In genomic region chr3:42588625-42589024, GRCh38 we compare ENCODE assay signal across 14 cellular contexts. TPM values are rescaled to one million over a fixed set of nuclear protein-coding genes. Genes with fewer than 3 reads are reported as not detected.
A peak's percentile ranks its signal among the peaks of the same experiment; 100 is the strongest.
DNase-seq lines count a peak whose midpoint lies in the region; ATAC-seq and TF ChIP-seq lines count a peak whose summit lies in the region.
"Had no signal": no experiment of that assay in that cellular context is flagged by ENCODE, and none has a peak within 500 bp of the region (broad histone marks: within the 10 kb centered on the region; RNA-seq: fewer than 3 reads in every experiment).

No MANE protein-coding gene starts in this region.

- H3K36me3 Mint-ChIP-seq in activated naive CD4-positive, alpha-beta T cell treated with anti-CD3 and anti-CD28 coated beads, Interleukin-2, amount 10 ng/mL, durations not matched to agents 7 days and 5 days = peaks cover 20% of the 10 kb centered on the region
- H3K36me3 Mint-ChIP-seq in activated naive CD4-positive, alpha-beta T cell treated with anti-CD3 and anti-CD28 coated beads for 36 hours (ENCODE audit: low read depth) = peaks cover 11% of the 10 kb centered on the region
- H3K36me3 Mint-ChIP-seq in dendritic cell treated with granulocyte-macrophage colony-stimulating factor and Interleukin-4, amounts not matched to agents 40 ng/mL and 50 ng/mL, for 4 days (ENCODE audit: low read depth) = peaks cover 19% of the 10 kb centered on the region
- peaks cover 13% of the 10 kb centered on the region for H3K36me3 Mint-ChIP-seq in activated CD4-positive, alpha-beta T cell treated with anti-CD3 and anti-CD28 coated beads for 36 hours (ENCODE audit: low read depth)

- peaks cover 9% of the 10 kb centered on the region for H3K4me1 ChIP-seq in foreskin keratinocyte

- H3K27me3 Mint-ChIP-seq in activated naive CD4-positive, alpha-beta T cell treated with anti-CD3 and anti-CD28 coated beads, Interleukin-2, amount 10 ng/mL, durations not matched to agents 7 days and 5 days = no peaks in the 10 kb centered on the region
- H3K27me3 Mint-ChIP-seq in activated naive CD4-positive, alpha-beta T cell treated with anti-CD3 and anti-CD28 coated beads for 36 hours (ENCODE audit: low read depth) = no peaks in the 10 kb centered on the region
- H3K27me3 Mint-ChIP-seq in dendritic cell treated with granulocyte-macrophage colony-stimulating factor and Interleukin-4, amounts not matched to agents 40 ng/mL and 50 ng/mL, for 4 days = no peaks in the 10 kb centered on the region
- H3K27me3 Mint-ChIP-seq in activated CD4-positive, alpha-beta T cell treated with anti-CD3 and anti-CD28 coated beads for 36 hours = no peaks in the 10 kb centered on the region

- no peak for ATAC-seq in foreskin keratinocyte
- ATAC-seq in activated CD4-positive, alpha-beta T cell treated with anti-CD3 and anti-CD28 coated beads for 36 hours = no peak
- ATAC-seq: CD8-positive, alpha-beta T cell; GM12878 had no signal

- no peak for TF ChIP-seq CTCF in foreskin keratinocyte (conservative IDR thresholded peaks at IDR 0.05)

- peak overlapping the region; percentile 52 for H3K27ac Mint-ChIP-seq in activated naive CD4-positive, alpha-beta T cell treated with anti-CD3 and anti-CD28 coated beads, Interleukin-2, amount 10 ng/mL, durations not matched to agents 7 days and 5 days
- H3K27ac Mint-ChIP-seq in activated naive CD4-positive, alpha-beta T cell treated with anti-CD3 and anti-CD28 coated beads for 36 hours = no peak overlapping the region
- H3K27ac Mint-ChIP-seq in dendritic cell treated with granulocyte-macrophage colony-stimulating factor and Interleukin-4, amounts not matched to agents 40 ng/mL and 50 ng/mL, for 4 days = peak overlapping the region; percentile 13
- H3K27ac Mint-ChIP-seq in activated CD4-positive, alpha-beta T cell treated with anti-CD3 and anti-CD28 coated beads for 36 hours = no peak overlapping the region
- H3K27ac Mint-ChIP-seq: CD8-positive, alpha-beta T cell; H9 had no signal

- intact Hi-C loops in activated naive CD4-positive, alpha-beta T cell treated with anti-CD3 and anti-CD28 coated beads for 36 hours (cut with micrococcal nuclease) = loop anchor here (10.0 kb wide), 1 partner anchor 696 kb away; the partner anchor contains the start of gene SNRK
- intact Hi-C loops in dendritic cell treated with granulocyte-macrophage colony-stimulating factor and Interleukin-4, amounts not matched to agents 40 ng/mL and 50 ng/mL, for 4 days (cut with micrococcal nuclease) = no loop called here
- intact Hi-C loops in activated CD4-positive, alpha-beta T cell treated with anti-CD3 and anti-CD28 coated beads for 36 hours (cut with DNase I, micrococcal nuclease) = no loop called here

- H3K4me3 Mint-ChIP-seq in activated naive CD4-positive, alpha-beta T cell treated with anti-CD3 and anti-CD28 coated beads, Interleukin-2, amount 10 ng/mL, durations not matched to agents 7 days and 5 days = no peak overlapping the region
- H3K4me3 Mint-ChIP-seq in activated naive CD4-positive, alpha-beta T cell treated with anti-CD3 and anti-CD28 coated beads for 36 hours = no peak overlapping the region
- H3K4me3 Mint-ChIP-seq in dendritic cell treated with granulocyte-macrophage colony-stimulating factor and Interleukin-4, amounts not matched to agents 40 ng/mL and 50 ng/mL, for 4 days = no peak overlapping the region
- H3K4me3 Mint-ChIP-seq in activated CD4-positive, alpha-beta T cell treated with anti-CD3 and anti-CD28 coated beads for 36 hours = no peak overlapping the region
- H3K4me3 Mint-ChIP-seq: H9 had no signal

- no peaks in the 10 kb centered on the region for H3K9me3 Mint-ChIP-seq in activated naive CD4-positive, alpha-beta T cell treated with anti-CD3 and anti-CD28 coated beads, Interleukin-2, amount 10 ng/mL, durations not matched to agents 7 days and 5 days
- H3K9me3 Mint-ChIP-seq in activated naive CD4-positive, alpha-beta T cell treated with anti-CD3 and anti-CD28 coated beads for 36 hours = no peaks in the 10 kb centered on the region
- no peaks in the 10 kb centered on the region for H3K9me3 Mint-ChIP-seq in dendritic cell treated with granulocyte-macrophage colony-stimulating factor and Interleukin-4, amounts not matched to agents 40 ng/mL and 50 ng/mL, for 4 days
- H3K9me3 Mint-ChIP-seq in activated CD4-positive, alpha-beta T cell treated with anti-CD3 and anti-CD28 coated beads for 36 hours (ENCODE audit: low read depth) = no peaks in the 10 kb centered on the region
- H3K9me3 Mint-ChIP-seq: CD8-positive, alpha-beta T cell; H9 had no signal

- POLR2A ChIA-PET in activated CD4-positive, alpha-beta T cell treated with anti-CD3 and anti-CD28 coated beads for 36 hours (lab: Charles Lee) = interaction anchor here (0.7 kb wide), 1 partner anchor 8 kb away, joined by 4 read pairs; no protein-coding TSS in a partner anchor

- peaks cover 43% of the 10 kb centered on the region for H3K4me1 Mint-ChIP-seq in activated naive CD4-positive, alpha-beta T cell treated with anti-CD3 and anti-CD28 coated beads, Interleukin-2, amount 10 ng/mL, durations not matched to agents 7 days and 5 days
- H3K4me1 Mint-ChIP-seq in activated naive CD4-positive, alpha-beta T cell treated with anti-CD3 and anti-CD28 coated beads for 36 hours (ENCODE audit: low read depth) = peaks cover 26% of the 10 kb centered on the region
- peaks cover 22% of the 10 kb centered on the region for H3K4me1 Mint-ChIP-seq in dendritic cell treated with granulocyte-macrophage colony-stimulating factor and Interleukin-4, amounts not matched to agents 40 ng/mL and 50 ng/mL, for 4 days (ENCODE audit: low read depth)
- H3K4me1 Mint-ChIP-seq in activated CD4-positive, alpha-beta T cell treated with anti-CD3 and anti-CD28 coated beads for 36 hours = peaks cover 28% of the 10 kb centered on the region

- H3K27me3 ChIP-seq in foreskin keratinocyte = no peaks in the 10 kb centered on the region
- H3K27me3 ChIP-seq: BLaER1 had no signal

- no peak for DNase-seq in activated naive CD4-positive, alpha-beta T cell treated with anti-CD3 and anti-CD28 coated beads, Interleukin-2, amount 10 ng/mL, durations not matched to agents 7 days and 5 days
- DNase-seq in activated naive CD4-positive, alpha-beta T cell treated with anti-CD3 and anti-CD28 coated beads for 36 hours = no peak
- peak; percentile 64 to 74 for DNase-seq in foreskin keratinocyte
- no peak for DNase-seq in activated effector memory CD4-positive, alpha-beta T cell treated with anti-CD3 and anti-CD28 coated beads, Interleukin-2, amount 50 U/mL, for 16 hours
- DNase-seq in activated CD4-positive, alpha-beta T cell treated with anti-CD3 and anti-CD28 coated beads for 36 hours = no peak
- DNase-seq in inferior parietal cortex (ENCODE audit: extremely low spot score) = no peak
- DNase-seq: 8988T; Calu3; CD8-positive, alpha-beta T cell; DMS79 treated with DMSO at 0.1 percent for 48 hours; H9 had no signal

- CTCF ChIA-PET in activated naive CD4-positive, alpha-beta T cell treated with anti-CD3 and anti-CD28 coated beads, Interleukin-2, amount 10 ng/mL, durations not matched to agents 7 days and 5 days (lab: Charles Lee) = no interaction called here
- CTCF ChIA-PET in activated naive CD4-positive, alpha-beta T cell treated with anti-CD3 and anti-CD28 coated beads for 36 hours (lab: Charles Lee) = interaction anchor here (0.5 to 3.5 kb wide), 3 partner anchors 48 to 159 kb away, joined by 4 to 15 read pairs (median 5); no protein-coding TSS in a partner anchor
- CTCF ChIA-PET in activated CD4-positive, alpha-beta T cell treated with anti-CD3 and anti-CD28 coated beads for 36 hours (lab: Charles Lee) = no interaction called here

- no peak overlapping the region for H3K27ac ChIP-seq in foreskin keratinocyte
- H3K27ac ChIP-seq: BLaER1 had no signal

RNA-seq across cellular contexts. Expression of gene SS18L2, which starts 2.0 kb away (rescaled TPM):
- total RNA-seq in activated naive CD4-positive, alpha-beta T cell treated with anti-CD3 and anti-CD28 coated beads for 36 hours = 10 to 100 TPM; 38.8 to 39.1 TPM
- 27.2 and 31.9 TPM in 2 replicates for total RNA-seq in foreskin keratinocyte
- 41.9 and 50.1 TPM in 2 replicates for polyA plus RNA-seq in foreskin keratinocyte
- 10 to 100 TPM; 42.0 to 54.5 TPM for total RNA-seq in activated CD4-positive, alpha-beta T cell treated with anti-CD3 and anti-CD28 coated beads for 36 hours

RNA-seq across cellular contexts. Expression of gene SEC22C, which starts 6.9 kb away (rescaled TPM):
- total RNA-seq in activated naive CD4-positive, alpha-beta T cell treated with anti-CD3 and anti-CD28 coated beads for 36 hours = 10 to 100 TPM; 41.2 to 45.9 TPM
- 54.8 and 59.8 TPM in 2 replicates for total RNA-seq in foreskin keratinocyte
- 34.9 and 40.5 TPM in 2 replicates for polyA plus RNA-seq in foreskin keratinocyte
- total RNA-seq in activated CD4-positive, alpha-beta T cell treated with anti-CD3 and anti-CD28 coated beads for 36 hours = 10 to 100 TPM; 34.2 to 42.5 TPM

RNA-seq across cellular contexts. Expression of gene NKTR, which starts 11.9 kb away (rescaled TPM):
- total RNA-seq in activated naive CD4-positive, alpha-beta T cell treated with anti-CD3 and anti-CD28 coated beads for 36 hours = 10 to 100 TPM; 62.1 to 65.9 TPM
- total RNA-seq in foreskin keratinocyte = 24.7 and 26.9 TPM in 2 replicates
- polyA plus RNA-seq in foreskin keratinocyte = 3.3 and 3.5 TPM in 2 replicates
- total RNA-seq in activated CD4-positive, alpha-beta T cell treated with anti-CD3 and anti-CD28 coated beads for 36 hours = 10 to 100 TPM; 50.8 to 59.2 TPM

Comparison
In these comparisons a context has a peak if more than half of its experiments do, and no peak if none do; other contexts are left out.
1. H3K27ac Mint-ChIP-seq: peak in activated naive CD4-positive, alpha-beta T cell treated with anti-CD3 and anti-CD28 coated beads, Interleukin-2, amount 10 ng/mL, durations not matched to agents 7 days and 5 days (single experiment) and dendritic cell treated with granulocyte-macrophage colony-stimulating factor and Interleukin-4, amounts not matched to agents 40 ng/mL and 50 ng/mL, for 4 days (single experiment); none in activated naive CD4-positive, alpha-beta T cell treated with anti-CD3 and anti-CD28 coated beads for 36 hours (single experiment) and activated CD4-positive, alpha-beta T cell treated with anti-CD3 and anti-CD28 coated beads for 36 hours (single experiment).
2. DNase-seq: peak in foreskin keratinocyte (2 of 2); none in activated naive CD4-positive, alpha-beta T cell treated with anti-CD3 and anti-CD28 coated beads, Interleukin-2, amount 10 ng/mL, durations not matched to agents 7 days and 5 days (single experiment), activated naive CD4-positive, alpha-beta T cell treated with anti-CD3 and anti-CD28 coated beads for 36 hours (single experiment), activated effector memory CD4-positive, alpha-beta T cell treated with anti-CD3 and anti-CD28 coated beads, Interleukin-2, amount 50 U/mL, for 16 hours (single experiment), activated CD4-positive, alpha-beta T cell treated with anti-CD3 and anti-CD28 coated beads for 36 hours (single experiment) and inferior parietal cortex (single experiment).